In genomic region chr2:199458806-199459285, GRCh38 we compare ENCODE assay signal across 8 cellular contexts. TPM values are rescaled to one million over a fixed set of nuclear protein-coding genes. Genes with fewer than 3 reads are reported as not detected.
A peak's percentile ranks its signal among the peaks of the same experiment; 100 is the strongest.
DNase-seq lines count a peak whose midpoint lies in the region; ATAC-seq and TF ChIP-seq lines count a peak whose summit lies in the region.

No MANE protein-coding gene starts in this region.

- DNase-seq in HFFc6 (no peak), nephron progenitor cell (peak; percentile 59), iPS-NIHi11 (ENCODE audit: low spot score) (no peak), NCI-H1694 (lab: John Stamatoyannopoulos, UW) (no peak), activated gamma-delta T cell (lab: John Stamatoyannopoulos, UW) (no peak)

- H3K9me3 ChIP-seq in esophagus (ENCODE audit: control insufficient read depth in 2 of 2, insufficient read depth in 1 of 2, low read depth in 1 of 2, low read length in 1 of 2): peaks cover 2 to 7% of the 10 kb centered on the region in 2 donors

- H3K9me3 Mint-ChIP-seq in HFFc6 (no peaks in the 10 kb centered on the region), nephron progenitor cell (no peaks in the 10 kb centered on the region)

- no peak for TF ChIP-seq CTCF in HFFc6 (IDR thresholded peaks at IDR 0.05)
- TF ChIP-seq CTCF in nephron progenitor cell (IDR thresholded peaks at IDR 0.05): no peak

- peak; percentile 44 for ATAC-seq in GM18498 (IDR thresholded peaks at IDR 0.05; ENCODE audit: unreplicated experiment)
- ATAC-seq in SK-N-SH treated with all-trans-retinoic acid at 6 μM for 48 hours: peak; percentile 35

- peak overlapping the region; percentile 51 to 77 for H3K27ac ChIP-seq in esophagus (ENCODE audit: low read depth in 2 of 2, low read length in 1 of 2)

- H3K4me3 ChIP-seq in esophagus (ENCODE audit: low read depth in 1 of 2, low read length in 2 of 2): peak overlapping the region; percentile 66 to 81

- H3K27ac Mint-ChIP-seq in HFFc6 (peak overlapping the region; percentile 74), nephron progenitor cell (no peak overlapping the region)

- peaks cover 0 to 42% of the 10 kb centered on the region in 2 donors for H3K27me3 ChIP-seq in esophagus (ENCODE audit: control insufficient read depth in 1 of 2, insufficient read depth in 2 of 2, low read length in 2 of 2)

- peaks cover 35% of the 10 kb centered on the region for H3K4me1 Mint-ChIP-seq in HFFc6 (ENCODE audit: low read depth)
- peaks cover 48% of the 10 kb centered on the region for H3K4me1 Mint-ChIP-seq in nephron progenitor cell

- H3K36me3 ChIP-seq in esophagus (ENCODE audit: control insufficient read depth in 2 of 2, insufficient read depth in 2 of 2, low read length in 1 of 2): no peaks in the 10 kb centered on the region

- peaks cover 3% of the 10 kb centered on the region; the same call in 1 of the 2 replicates for H3K27me3 Mint-ChIP-seq in HFFc6 (ENCODE audit: insufficient read depth)
- H3K27me3 Mint-ChIP-seq in nephron progenitor cell (ENCODE audit: low read depth, poor library complexity): peaks cover 39% of the 10 kb centered on the region

- peaks cover 16 to 22% of the 10 kb centered on the region in 2 donors for H3K4me1 ChIP-seq in esophagus (ENCODE audit: control insufficient read depth in 2 of 2, insufficient read depth in 2 of 2, low read length in 1 of 2)

- 0 to 1% methylated on average over 40 to 56 of the region's 56 CpGs for WGBS in esophagus, 2 donors

- H3K36me3 Mint-ChIP-seq in HFFc6 (ENCODE audit: low read depth) (no peaks in the 10 kb centered on the region), nephron progenitor cell (ENCODE audit: low read depth) (no peaks in the 10 kb centered on the region)

- H3K4me3 Mint-ChIP-seq in HFFc6 (peak overlapping the region; percentile 90), nephron progenitor cell (peak overlapping the region; percentile 91)

TF ChIP-seq in SK-N-SH treated with all-trans-retinoic acid at 6 μM for 48 hours, 23 proteins besides CTCF, POLR2A, EP300 and RAD21:
- no peak for TF ChIP-seq ZC3H10 (CRISPR knock-in tag; IDR thresholded peaks at IDR 0.05)

RNA-seq across cellular contexts. Expression of gene SATB2, which starts 1.1 kb away (rescaled TPM):
- total RNA-seq in HFFc6 (2021; fragmentation: NEBNext Ultra II Directional; extraction: Animal tissue kit (Norgen Biotek cat#: 25700)): 10 to 100 TPM in 4 of 6 experiments, 1 to 10 TPM in 2; 7.4 to 12.7 (median 11.9) TPM
- under 1 TPM; 0.33 to 0.57 TPM for polyA plus RNA-seq in esophagus
